ENCODE assay signal across 10 cellular contexts in the genomic region with DNA sequence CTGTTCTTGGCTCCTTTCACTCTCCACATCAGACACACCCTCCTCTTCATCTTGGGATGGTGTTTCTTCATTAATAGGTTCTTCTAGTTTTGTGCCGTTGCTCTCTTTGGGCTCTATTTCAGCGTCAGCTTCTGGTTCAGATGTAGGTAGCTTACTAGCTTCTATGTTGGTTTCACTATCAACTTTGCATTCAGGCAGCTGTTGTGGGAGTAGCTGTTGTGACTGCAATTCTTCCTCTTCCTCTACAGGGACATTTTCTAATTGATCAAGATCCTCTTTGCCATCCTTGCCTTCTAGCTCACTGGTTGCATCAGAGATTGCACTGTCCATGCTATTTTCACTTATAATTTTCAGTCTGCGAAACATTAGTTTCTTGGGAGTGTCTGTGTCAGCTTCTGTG.
A peak's percentile ranks its signal among the peaks of the same experiment; 100 is the strongest.
DNase-seq lines count a peak whose midpoint lies in the region; ATAC-seq and TF ChIP-seq lines count a peak whose summit lies in the region.
"Had no signal": no experiment of that assay in that cellular context is flagged by ENCODE, and none has a peak within 500 bp of the region (broad histone marks: within the 10 kb centered on the region; RNA-seq: fewer than 3 reads in every experiment).

No MANE protein-coding gene starts in this region.

- H3K4me1 Mint-ChIP-seq in activated naive CD4-positive, alpha-beta T cell treated with anti-CD3 and anti-CD28 coated beads, Interleukin-2, amount 10 ng/mL, durations not matched to agents 7 days and 5 days: peaks cover 9% of the 10 kb centered on the region
- peaks cover 28% of the 10 kb centered on the region in 3 donors for H3K4me1 Mint-ChIP-seq in T-cell
- H3K4me1 Mint-ChIP-seq in naive thymus-derived CD4-positive, alpha-beta T cell: peaks cover 7 to 31% (median 19%) of the 10 kb centered on the region in 7 donors

- H3K27me3 Mint-ChIP-seq in activated naive CD4-positive, alpha-beta T cell treated with anti-CD3 and anti-CD28 coated beads, Interleukin-2, amount 10 ng/mL, durations not matched to agents 7 days and 5 days: no peaks in the 10 kb centered on the region
- H3K27me3 Mint-ChIP-seq in T-cell: no peaks in the 10 kb centered on the region
- no peaks in the 10 kb centered on the region for H3K27me3 Mint-ChIP-seq in naive thymus-derived CD4-positive, alpha-beta T cell

- peaks cover 63% of the 10 kb centered on the region for H3K36me3 Mint-ChIP-seq in activated naive CD4-positive, alpha-beta T cell treated with anti-CD3 and anti-CD28 coated beads, Interleukin-2, amount 10 ng/mL, durations not matched to agents 7 days and 5 days
- peaks cover 74% of the 10 kb centered on the region for H3K36me3 Mint-ChIP-seq in T-cell
- H3K36me3 Mint-ChIP-seq in naive thymus-derived CD4-positive, alpha-beta T cell: peaks cover 19 to 56% (median 41%) of the 10 kb centered on the region in 5 donors

- POLR2A ChIA-PET in T-cell (lab: Charles Lee): interaction anchor here in 1 of 2 donors (0.6 kb wide), 1 partner anchor 15 kb away, joined by 3 read pairs; no protein-coding TSS in a partner anchor
- POLR2A ChIA-PET in naive thymus-derived CD4-positive, alpha-beta T cell (lab: Charles Lee): no interaction called here

- TF ChIP-seq CTCF in smooth muscle cell (IDR thresholded peaks at IDR 0.05; ENCODE audit: borderline replicate concordance, insufficient read depth, poor library complexity, severe bottlenecking): no peak

- peaks cover 38% of the 10 kb centered on the region for H3K79me2 ChIP-seq in smooth muscle cell (ENCODE audit: low read depth)

- no peaks in the 10 kb centered on the region for H3F3A ChIP-seq in smooth muscle cell (ENCODE audit: low read depth)

- 99% methylated on average over 3 of the region's 3 CpGs for WGBS in smooth muscle cell (ENCODE audit: low lambda C conversion rate)

- no peaks in the 10 kb centered on the region for H3K9me3 ChIP-seq in naive thymus-derived CD4-positive, alpha-beta T cell (ENCODE audit: control insufficient read depth in 2 of 3, low read length in 3 of 3)
- no peaks in the 10 kb centered on the region for H3K9me3 ChIP-seq in smooth muscle cell (replicated peaks; ENCODE audit: low read depth)

- peak; percentile 61 for ATAC-seq in HG02938 (IDR thresholded peaks at IDR 0.05; ENCODE audit: unreplicated experiment)
- no peak for ATAC-seq in T-cell (replicated peaks in 1 of 4)
- ATAC-seq in naive thymus-derived CD4-positive, alpha-beta T cell: peak; percentile 42
- no peak for ATAC-seq in GM18502 (IDR thresholded peaks at IDR 0.05; ENCODE audit: poor library complexity, unreplicated experiment)

- H2AFZ ChIP-seq in smooth muscle cell (ENCODE audit: low read depth): no peak overlapping the region

- no peaks in the 10 kb centered on the region for H3K27me3 ChIP-seq in naive thymus-derived CD4-positive, alpha-beta T cell (ENCODE audit: control insufficient read depth in 2 of 2, insufficient read depth in 2 of 2, low read length in 2 of 2)
- H3K27me3 ChIP-seq in smooth muscle cell (ENCODE audit: low read depth): no peaks in the 10 kb centered on the region

- DNase-seq in activated naive CD4-positive, alpha-beta T cell treated with anti-CD3 and anti-CD28 coated beads, Interleukin-2, amount 10 ng/mL, durations not matched to agents 7 days and 5 days: no peak
- no peak for DNase-seq in activated naive CD4-positive, alpha-beta T cell treated with anti-CD3 and anti-CD28 coated beads, Interleukin-2, amount 50 U/mL, for 16 hours
- DNase-seq in T-cell (no peak), smooth muscle cell (lab: John Stamatoyannopoulos, UW; ENCODE audit: unreplicated experiment) (no peak), NCI-H2029 treated with DMSO at 0.1 percent for 48 hours (lab: John Stamatoyannopoulos, UW) (no peak)
- no peak for DNase-seq in naive thymus-derived CD4-positive, alpha-beta T cell
- DNase-seq: NCI-H2107 had no signal

- CTCF ChIA-PET in activated naive CD4-positive, alpha-beta T cell treated with anti-CD3 and anti-CD28 coated beads, Interleukin-2, amount 10 ng/mL, durations not matched to agents 7 days and 5 days (lab: Charles Lee): interaction anchor here (2.0 kb wide), 1 partner anchor 86 kb away, joined by 5 read pairs; no protein-coding TSS in a partner anchor
- CTCF ChIA-PET in T-cell (lab: Charles Lee): no interaction called here
- CTCF ChIA-PET in naive thymus-derived CD4-positive, alpha-beta T cell (lab: Charles Lee): interaction anchor here (0.5 to 0.6 kb wide), 2 partner anchors 10 to 16 kb away, joined by 3 read pairs; no protein-coding TSS in a partner anchor

- H3K4me3 ChIP-seq in naive thymus-derived CD4-positive, alpha-beta T cell (ENCODE audit: low read length): no peak overlapping the region
- no peak overlapping the region for H3K4me3 ChIP-seq in smooth muscle cell

- H3K9ac ChIP-seq in smooth muscle cell (ENCODE audit: low read depth): no peak overlapping the region

- no peak overlapping the region for H3K27ac ChIP-seq in naive thymus-derived CD4-positive, alpha-beta T cell (ENCODE audit: low read depth, low read length)
- no peak overlapping the region for H3K27ac ChIP-seq in smooth muscle cell (ENCODE audit: low read depth)
- H3K27ac ChIP-seq: RWPE1 had no signal

- no peaks in the 10 kb centered on the region for H3K9me3 Mint-ChIP-seq in activated naive CD4-positive, alpha-beta T cell treated with anti-CD3 and anti-CD28 coated beads, Interleukin-2, amount 10 ng/mL, durations not matched to agents 7 days and 5 days
- H3K9me3 Mint-ChIP-seq in T-cell: no peaks in the 10 kb centered on the region
- no peaks in the 10 kb centered on the region for H3K9me3 Mint-ChIP-seq in naive thymus-derived CD4-positive, alpha-beta T cell

- peak overlapping the region; percentile 59 for H3K27ac Mint-ChIP-seq in activated naive CD4-positive, alpha-beta T cell treated with anti-CD3 and anti-CD28 coated beads, Interleukin-2, amount 10 ng/mL, durations not matched to agents 7 days and 5 days
- H3K27ac Mint-ChIP-seq in T-cell: peak overlapping the region; percentile 60 to 66
- peak overlapping the region in 8 of 9 donors; percentile 15 to 84 (median 68) for H3K27ac Mint-ChIP-seq in naive thymus-derived CD4-positive, alpha-beta T cell

- H4K20me1 ChIP-seq in smooth muscle cell (ENCODE audit: low read depth): peaks cover 68% of the 10 kb centered on the region

- intact Hi-C loops in naive thymus-derived CD4-positive, alpha-beta T cell (cut with micrococcal nuclease): no loop called here

- H3K4me3 Mint-ChIP-seq in activated naive CD4-positive, alpha-beta T cell treated with anti-CD3 and anti-CD28 coated beads, Interleukin-2, amount 10 ng/mL, durations not matched to agents 7 days and 5 days: no peak overlapping the region
- no peak overlapping the region for H3K4me3 Mint-ChIP-seq in T-cell
- peak overlapping the region in 3 of 10 donors; percentile 3 to 43 (median 39) for H3K4me3 Mint-ChIP-seq in naive thymus-derived CD4-positive, alpha-beta T cell

- H3K4me1 ChIP-seq in naive thymus-derived CD4-positive, alpha-beta T cell (ENCODE audit: control insufficient read depth in 2 of 2, insufficient read depth in 2 of 2, low read length in 2 of 2): no peaks in the 10 kb centered on the region
- H3K4me1 ChIP-seq in smooth muscle cell (ENCODE audit: low read depth): no peaks in the 10 kb centered on the region

- H3K36me3 ChIP-seq in naive thymus-derived CD4-positive, alpha-beta T cell (ENCODE audit: control insufficient read depth in 2 of 3, insufficient read depth in 3 of 3, low read length in 3 of 3): peaks cover 10 to 72% (median 42%) of the 10 kb centered on the region in 3 experiments
- peaks cover 18% of the 10 kb centered on the region for H3K36me3 ChIP-seq in smooth muscle cell (ENCODE audit: low read depth)

- no peak overlapping the region for H3K4me2 ChIP-seq in smooth muscle cell

Comparison
In these comparisons a context has a peak if more than half of its experiments do, and no peak if none do; other contexts are left out.
1. ATAC-seq: peak in HG02938 (single experiment) and naive thymus-derived CD4-positive, alpha-beta T cell (single experiment); none in T-cell (0 of 4) and GM18502 (single experiment).
2. CTCF ChIA-PET loops: an anchor here in activated naive CD4-positive, alpha-beta T cell treated with anti-CD3 and anti-CD28 coated beads, Interleukin-2, amount 10 ng/mL, durations not matched to agents 7 days and 5 days (2.0 kb wide) and naive thymus-derived CD4-positive, alpha-beta T cell (0.5 to 0.6 kb wide); none called in T-cell.
3. Peak in every context shown above with its lines, with median percentiles within 50 percentile points of each other: H3K27ac Mint-ChIP-seq.